12 cellular contexts compared by ENCODE assay signal in the genomic region with DNA sequence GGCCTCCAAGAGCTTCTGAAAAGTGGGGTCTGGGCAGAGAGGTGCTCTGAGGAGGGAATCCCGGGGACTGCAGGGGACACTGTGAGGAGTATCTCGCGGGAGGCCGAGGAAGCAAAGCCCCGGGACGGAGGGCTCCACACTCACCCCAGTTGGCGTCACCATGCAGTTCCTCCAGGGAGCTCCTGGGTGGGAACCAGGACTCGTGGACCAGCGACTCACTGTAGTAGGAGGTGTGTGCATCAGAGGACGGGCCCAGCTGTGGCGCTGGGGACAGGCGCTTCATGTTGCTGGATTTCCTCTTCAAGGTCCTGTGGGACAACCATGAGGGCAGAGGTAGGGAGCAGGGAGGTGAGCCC. TPM values are rescaled to one million over a fixed set of nuclear protein-coding genes. Genes with fewer than 3 reads are reported as not detected.
DNase-seq lines count a peak whose midpoint lies in the region; ATAC-seq and TF ChIP-seq lines count a peak whose summit lies in the region.
"Had no signal": no experiment of that assay in that cellular context is flagged by ENCODE, and none has a peak within 500 bp of the region (broad histone marks: within the 10 kb centered on the region; RNA-seq: fewer than 3 reads in every experiment).

No MANE protein-coding gene starts in this region.

- WGBS in gastroesophageal sphincter (ENCODE audit: low coverage in 1 of 2), 2 donors: no CpG with 5 or more reads among the region's 12 CpGs

- H3K4me1 ChIP-seq in gastroesophageal sphincter: peaks cover 5 to 44% (median 10%) of the 10 kb centered on the region in 3 donors

- intact Hi-C loops in activated CD4-positive, alpha-beta memory T cell treated with anti-CD3 and anti-CD28 coated beads for 36 hours (cut with micrococcal nuclease): loop anchor here (10.0 kb wide), 4 partner anchors 234 to 784 kb away; partner anchors contain the start of genes APOBEC3B, APOBEC3H, RPL3 and RPS19BP1

- peak overlapping the region in 3 of 4 donors; percentile 9 to 99 (median 94) for H3K27ac ChIP-seq in gastroesophageal sphincter
- H3K27ac ChIP-seq: brain microvascular endothelial cell had no signal

- POLR2A ChIA-PET in activated CD4-positive, alpha-beta T cell treated with anti-CD3 and anti-CD28 coated beads, Interleukin-2, amount 10 ng/mL, durations not matched to agents 7 days and 5 days (lab: Charles Lee): no interaction called here
- POLR2A ChIA-PET in activated CD4-positive, alpha-beta memory T cell treated with anti-CD3 and anti-CD28 coated beads for 36 hours (lab: Charles Lee): interaction anchor here (1.0 to 3.1 kb wide), 9 partner anchors 8 to 69 kb away, joined by 3 to 17 read pairs (median 5); partner anchors contain the start of genes DNAL4, GTPBP1 and TOMM22

- H3K27ac Mint-ChIP-seq in activated CD4-positive, alpha-beta T cell treated with anti-CD3 and anti-CD28 coated beads, Interleukin-2, amount 10 ng/mL, durations not matched to agents 7 days and 5 days: peak overlapping the region; percentile 100
- peak overlapping the region; percentile 88 for H3K27ac Mint-ChIP-seq in activated CD4-positive, alpha-beta memory T cell treated with anti-CD3 and anti-CD28 coated beads for 36 hours
- H3K27ac Mint-ChIP-seq in stimulated activated naive B cell treated with anti-CD40 and anti-IgM and Interleukin-4, amounts not matched to agents 10 μg/mL and 1 μg/mL and 100 μg/mL, for 72 hours: peak overlapping the region; percentile 99

- no peak for TF ChIP-seq EP300 in gastroesophageal sphincter (IDR thresholded peaks at IDR 0.05)

- no peak for TF ChIP-seq CTCF in gastroesophageal sphincter (IDR thresholded peaks at IDR 0.05)

- H3K9me3 Mint-ChIP-seq in activated CD4-positive, alpha-beta T cell treated with anti-CD3 and anti-CD28 coated beads, Interleukin-2, amount 10 ng/mL, durations not matched to agents 7 days and 5 days: no peaks in the 10 kb centered on the region
- no peaks in the 10 kb centered on the region for H3K9me3 Mint-ChIP-seq in activated CD4-positive, alpha-beta memory T cell treated with anti-CD3 and anti-CD28 coated beads for 36 hours
- H3K9me3 Mint-ChIP-seq in stimulated activated naive B cell treated with anti-CD40 and anti-IgM and Interleukin-4, amounts not matched to agents 10 μg/mL and 1 μg/mL and 100 μg/mL, for 72 hours: peaks cover 0 to 3% of the 10 kb centered on the region in 2 donors

- peaks cover 3 to 77% of the 10 kb centered on the region in 2 donors for H3K36me3 ChIP-seq in gastroesophageal sphincter

- H3K9me3 ChIP-seq in gastroesophageal sphincter: no peaks in the 10 kb centered on the region

- peaks cover 52% of the 10 kb centered on the region for H3K4me1 Mint-ChIP-seq in activated CD4-positive, alpha-beta T cell treated with anti-CD3 and anti-CD28 coated beads, Interleukin-2, amount 10 ng/mL, durations not matched to agents 7 days and 5 days
- peaks cover 37% of the 10 kb centered on the region for H3K4me1 Mint-ChIP-seq in activated CD4-positive, alpha-beta memory T cell treated with anti-CD3 and anti-CD28 coated beads for 36 hours (ENCODE audit: low read depth)
- H3K4me1 Mint-ChIP-seq in stimulated activated naive B cell treated with anti-CD40 and anti-IgM and Interleukin-4, amounts not matched to agents 10 μg/mL and 1 μg/mL and 100 μg/mL, for 72 hours: peaks cover 31 to 59% of the 10 kb centered on the region in 2 donors

- peak overlapping the region; percentile 98 for H3K4me3 Mint-ChIP-seq in activated CD4-positive, alpha-beta T cell treated with anti-CD3 and anti-CD28 coated beads, Interleukin-2, amount 10 ng/mL, durations not matched to agents 7 days and 5 days
- H3K4me3 Mint-ChIP-seq in activated CD4-positive, alpha-beta memory T cell treated with anti-CD3 and anti-CD28 coated beads for 36 hours: peak overlapping the region; percentile 88
- peak overlapping the region; percentile 81 to 82 for H3K4me3 Mint-ChIP-seq in stimulated activated naive B cell treated with anti-CD40 and anti-IgM and Interleukin-4, amounts not matched to agents 10 μg/mL and 1 μg/mL and 100 μg/mL, for 72 hours

- no peak for DNase-seq in activated CD4-positive, alpha-beta T cell treated with anti-CD3 and anti-CD28 coated beads, Interleukin-2, amount 10 ng/mL, durations not matched to agents 7 days and 5 days
- DNase-seq in activated CD4-positive, alpha-beta T cell treated with anti-CD3 and anti-CD28 coated beads, Interleukin-2, amount 50 U/mL, for 4 hours: no peak
- DNase-seq in activated CD4-positive, alpha-beta memory T cell treated with anti-CD3 and anti-CD28 coated beads for 36 hours: no peak
- DNase-seq in stimulated activated naive B cell treated with anti-CD40 and anti-IgM and Interleukin-4, amounts not matched to agents 10 μg/mL and 1 μg/mL and 100 μg/mL, for 72 hours: no peak
- DNase-seq in NCI-H1105 treated with DMSO at 0.1 percent for 48 hours (lab: John Stamatoyannopoulos, UW) (no peak), kidney tubule cell (ENCODE audit: low spot score) (no peak)
- DNase-seq: brain microvascular endothelial cell, erythroblast, NCI-H1105, NCI-H526 had no signal

- CTCF ChIA-PET in activated CD4-positive, alpha-beta T cell treated with anti-CD3 and anti-CD28 coated beads, Interleukin-2, amount 10 ng/mL, durations not matched to agents 7 days and 5 days (lab: Charles Lee): interaction anchor here (0.7 to 2.7 kb wide), 6 partner anchors 8 to 26 kb away, joined by 3 to 14 read pairs (median 7); no protein-coding TSS in a partner anchor
- CTCF ChIA-PET in activated CD4-positive, alpha-beta memory T cell treated with anti-CD3 and anti-CD28 coated beads for 36 hours (lab: Charles Lee): interaction anchor here (0.5 to 4.2 kb wide), 7 partner anchors 14 to 674 kb away, joined by 3 to 28 read pairs (median 4); no protein-coding TSS in a partner anchor

- H3K4me3 ChIP-seq in gastroesophageal sphincter: no peak overlapping the region

- no peak for TF ChIP-seq POLR2A in gastroesophageal sphincter (IDR thresholded peaks at IDR 0.05)

- ATAC-seq in gastroesophageal sphincter (no peak), HG03045 (IDR thresholded peaks at IDR 0.05; ENCODE audit: unreplicated experiment) (no peak)
- ATAC-seq in stimulated activated naive B cell treated with anti-CD40 and anti-IgM and Interleukin-4, amounts not matched to agents 10 μg/mL and 1 μg/mL and 100 μg/mL, for 72 hours (replicated peaks): no peak

- no peaks in the 10 kb centered on the region for H3K27me3 Mint-ChIP-seq in activated CD4-positive, alpha-beta T cell treated with anti-CD3 and anti-CD28 coated beads, Interleukin-2, amount 10 ng/mL, durations not matched to agents 7 days and 5 days
- H3K27me3 Mint-ChIP-seq in activated CD4-positive, alpha-beta memory T cell treated with anti-CD3 and anti-CD28 coated beads for 36 hours: no peaks in the 10 kb centered on the region
- no peaks in the 10 kb centered on the region for H3K27me3 Mint-ChIP-seq in stimulated activated naive B cell treated with anti-CD40 and anti-IgM and Interleukin-4, amounts not matched to agents 10 μg/mL and 1 μg/mL and 100 μg/mL, for 72 hours

- peaks cover 86% of the 10 kb centered on the region for H3K36me3 Mint-ChIP-seq in activated CD4-positive, alpha-beta T cell treated with anti-CD3 and anti-CD28 coated beads, Interleukin-2, amount 10 ng/mL, durations not matched to agents 7 days and 5 days (ENCODE audit: low read depth)
- H3K36me3 Mint-ChIP-seq in activated CD4-positive, alpha-beta memory T cell treated with anti-CD3 and anti-CD28 coated beads for 36 hours: peaks cover 58% of the 10 kb centered on the region
- peaks cover 37 to 49% of the 10 kb centered on the region in 2 donors for H3K36me3 Mint-ChIP-seq in stimulated activated naive B cell treated with anti-CD40 and anti-IgM and Interleukin-4, amounts not matched to agents 10 μg/mL and 1 μg/mL and 100 μg/mL, for 72 hours

- no peaks in the 10 kb centered on the region for H3K27me3 ChIP-seq in gastroesophageal sphincter
- H3K27me3 ChIP-seq: brain microvascular endothelial cell had no signal

RNA-seq across cellular contexts. Expression of gene SUN2, which starts 4.8 kb away (rescaled TPM):
- 100 to 1,000 TPM; 582 to 702 TPM for total RNA-seq in activated CD4-positive, alpha-beta T cell treated with anti-CD3 and anti-CD28 coated beads, Interleukin-2, amount 10 ng/mL, durations not matched to agents 7 days and 5 days
- 100 to 1,000 TPM; 159 to 168 TPM for total RNA-seq in activated CD4-positive, alpha-beta memory T cell treated with anti-CD3 and anti-CD28 coated beads for 36 hours
- total RNA-seq in gastroesophageal sphincter: 100 to 1,000 TPM; 339 to 594 (median 409) TPM

RNA-seq across cellular contexts. Expression of gene DNAL4, which starts 42.9 kb away (rescaled TPM):
- 10 to 100 TPM in 1 of 2 experiments, 1 to 10 TPM in 1; 7.9 to 10.2 TPM for total RNA-seq in activated CD4-positive, alpha-beta T cell treated with anti-CD3 and anti-CD28 coated beads, Interleukin-2, amount 10 ng/mL, durations not matched to agents 7 days and 5 days
- total RNA-seq in activated CD4-positive, alpha-beta memory T cell treated with anti-CD3 and anti-CD28 coated beads for 36 hours: 1 to 10 TPM; 7.7 to 8.3 TPM
- 10 to 100 TPM in 3 of 4 donors, 1 to 10 TPM in 1; 10.0 to 16.1 (median 14.6) TPM for total RNA-seq in gastroesophageal sphincter

RNA-seq across cellular contexts. Expression of gene GTPBP1, which starts 45.3 kb away (rescaled TPM):
- 10 to 100 TPM; 68.5 to 77.1 TPM for total RNA-seq in activated CD4-positive, alpha-beta T cell treated with anti-CD3 and anti-CD28 coated beads, Interleukin-2, amount 10 ng/mL, durations not matched to agents 7 days and 5 days
- total RNA-seq in activated CD4-positive, alpha-beta memory T cell treated with anti-CD3 and anti-CD28 coated beads for 36 hours: 10 to 100 TPM; 95.4 to 98.1 TPM
- 10 to 100 TPM; 46.9 to 63.0 (median 51.6) TPM for total RNA-seq in gastroesophageal sphincter

RNA-seq across cellular contexts. Expression of gene JOSD1, which starts 50.3 kb away (rescaled TPM):
- 10 to 100 TPM; 56.4 to 61.8 TPM for total RNA-seq in activated CD4-positive, alpha-beta T cell treated with anti-CD3 and anti-CD28 coated beads, Interleukin-2, amount 10 ng/mL, durations not matched to agents 7 days and 5 days
- 10 to 100 TPM; 71.8 to 78.4 TPM for total RNA-seq in activated CD4-positive, alpha-beta memory T cell treated with anti-CD3 and anti-CD28 coated beads for 36 hours
- 10 to 100 TPM; 47.5 to 67.0 (median 64.6) TPM for total RNA-seq in gastroesophageal sphincter
